7 cellular contexts compared by ENCODE assay signal in genomic region chr5:157431544-157432200, GRCh38. TPM values are rescaled to one million over a fixed set of nuclear protein-coding genes. Genes with fewer than 3 reads are reported as not detected.
DNase-seq lines count a peak whose midpoint lies in the region; ATAC-seq and TF ChIP-seq lines count a peak whose summit lies in the region.

No MANE protein-coding gene starts in this region.

- peaks cover 4% of the 10 kb centered on the region for H3K4me1 Mint-ChIP-seq in endothelial cell (ENCODE audit: unreplicated experiment)

- H3K4me3 Mint-ChIP-seq in endothelial cell (ENCODE audit: unreplicated experiment): no peak overlapping the region

- DNase-seq in EH (ENCODE audit: low read depth): peak; percentile 82
- DNase-seq in Kasumi-1 (lab: John Stamatoyannopoulos, UW): peak; percentile 77 to 88
- DNase-seq in SKM-1 (lab: John Stamatoyannopoulos, UW; ENCODE audit: unreplicated experiment): peak; percentile 73
- DNase-seq in endothelial cell (ENCODE audit: low spot score): no peak
- peak; percentile 45 for DNase-seq in mucosa of gallbladder (ENCODE audit: low spot score)

- H3K36me3 Mint-ChIP-seq in endothelial cell (ENCODE audit: low read depth, unreplicated experiment): no peaks in the 10 kb centered on the region

- peak; percentile 75 for ATAC-seq in GM21367 (IDR thresholded peaks at IDR 0.05; ENCODE audit: unreplicated experiment)
- ATAC-seq in HG03039 (IDR thresholded peaks at IDR 0.05; ENCODE audit: unreplicated experiment): no peak

- no peaks in the 10 kb centered on the region for H3K9me3 Mint-ChIP-seq in endothelial cell (ENCODE audit: unreplicated experiment)

- peaks cover 2% of the 10 kb centered on the region for H3K27me3 Mint-ChIP-seq in endothelial cell (ENCODE audit: unreplicated experiment)

- H3K27ac Mint-ChIP-seq in endothelial cell (ENCODE audit: unreplicated experiment): no peak overlapping the region

- peak; percentile 26 for TF ChIP-seq CTCF in endothelial cell (IDR thresholded peaks at IDR 0.05; ENCODE audit: unreplicated experiment)

RNA-seq across cellular contexts. Expression of gene NIPAL4, which starts 28.3 kb away (rescaled TPM):
- total RNA-seq in endothelial cell (ENCODE audit: unreplicated experiment) (not detected), mucosa of gallbladder (0.63 TPM)
